18 cellular contexts compared by ENCODE assay signal in genomic region chr11:35994421-35994820, GRCh38. TPM values are rescaled to one million over a fixed set of nuclear protein-coding genes. Genes with fewer than 3 reads are reported as not detected.
DNase-seq lines count a peak whose midpoint lies in the region; ATAC-seq, FAIRE-seq and TF ChIP-seq lines count a peak whose summit lies in the region.
"Had no signal": no experiment of that assay in that cellular context is flagged by ENCODE, and none has a peak within 500 bp of the region (broad histone marks: within the 10 kb centered on the region; RNA-seq: fewer than 3 reads in every experiment).

No MANE protein-coding gene starts in this region.

- no peaks in the 10 kb centered on the region for H3K79me2 ChIP-seq in GM12878 (ENCODE audit: control insufficient read depth, insufficient read depth, low read length)

- H3K27ac Mint-ChIP-seq in activated CD4-positive, alpha-beta T cell treated with anti-CD3 and anti-CD28 coated beads, Interleukin-2, amount 10 ng/mL, durations not matched to agents 7 days and 5 days = no peak overlapping the region
- H3K27ac Mint-ChIP-seq in stimulated activated naive CD8-positive, alpha-beta T cell treated with anti-CD3 and anti-CD28 coated beads, Interleukin-15, amount 100 ng/mL, for 72 hours = no peak overlapping the region
- no peak overlapping the region for H3K27ac Mint-ChIP-seq in T-helper 2 cell treated with Interferon-gamma antibody and Interleukin-4, amounts not matched to agents 5 μg/mL and 100 μg/mL, for 36 hours
- H3K27ac Mint-ChIP-seq: B cell; CD4-positive, alpha-beta memory T cell; GM23338 had no signal

- H3K9me3 Mint-ChIP-seq in activated CD4-positive, alpha-beta T cell treated with anti-CD3 and anti-CD28 coated beads, Interleukin-2, amount 10 ng/mL, durations not matched to agents 7 days and 5 days = peaks cover 13% of the 10 kb centered on the region
- peaks cover 0 to 1% of the 10 kb centered on the region in 2 donors for H3K9me3 Mint-ChIP-seq in stimulated activated naive CD8-positive, alpha-beta T cell treated with anti-CD3 and anti-CD28 coated beads, Interleukin-15, amount 100 ng/mL, for 72 hours
- H3K9me3 Mint-ChIP-seq in T-helper 2 cell treated with Interferon-gamma antibody and Interleukin-4, amounts not matched to agents 5 μg/mL and 100 μg/mL, for 36 hours = peaks cover 19% of the 10 kb centered on the region

- H3K4me1 ChIP-seq in GM12878 (ENCODE audit: control insufficient read depth, insufficient read depth, low read length) = peaks cover 11% of the 10 kb centered on the region

- intact Hi-C loops in GM12878 (cut with micrococcal nuclease; ENCODE audit: unreplicated experiment) = no loop called here

- no peaks in the 10 kb centered on the region for H4K20me1 ChIP-seq in GM12878 (ENCODE audit: control insufficient read depth, insufficient read depth)

- H3K4me3 ChIP-seq in GM12878 = no peak overlapping the region
- H3K4me3 ChIP-seq: GM23338 had no signal

- no peak overlapping the region for H3K27ac ChIP-seq in GM12878 (ENCODE audit: control insufficient read depth, insufficient read depth)
- H3K27ac ChIP-seq: C4-2B had no signal

- peaks cover 41% of the 10 kb centered on the region for H3K27me3 Mint-ChIP-seq in activated CD4-positive, alpha-beta T cell treated with anti-CD3 and anti-CD28 coated beads, Interleukin-2, amount 10 ng/mL, durations not matched to agents 7 days and 5 days
- peaks cover 68% of the 10 kb centered on the region for H3K27me3 Mint-ChIP-seq in stimulated activated naive CD8-positive, alpha-beta T cell treated with anti-CD3 and anti-CD28 coated beads, Interleukin-15, amount 100 ng/mL, for 72 hours
- peaks cover 24% of the 10 kb centered on the region for H3K27me3 Mint-ChIP-seq in T-helper 2 cell treated with Interferon-gamma antibody and Interleukin-4, amounts not matched to agents 5 μg/mL and 100 μg/mL, for 36 hours (ENCODE audit: low read depth)

- WGBS in GM12878 (ENCODE audit: insufficient coverage, insufficient replicate concordance, low lambda C conversion rate, missing lambda C conversion rate) = 91% methylated on average over 2 of the region's 2 CpGs

- no peaks in the 10 kb centered on the region for H3K36me3 Mint-ChIP-seq in activated CD4-positive, alpha-beta T cell treated with anti-CD3 and anti-CD28 coated beads, Interleukin-2, amount 10 ng/mL, durations not matched to agents 7 days and 5 days (ENCODE audit: low read depth)
- H3K36me3 Mint-ChIP-seq in T-helper 2 cell treated with Interferon-gamma antibody and Interleukin-4, amounts not matched to agents 5 μg/mL and 100 μg/mL, for 36 hours (ENCODE audit: low read depth) = peaks cover 3% of the 10 kb centered on the region
- H3K36me3 Mint-ChIP-seq: CD4-positive, alpha-beta memory T cell had no signal

- H2AFZ ChIP-seq in GM12878 (ENCODE audit: control insufficient read depth, low read depth, low read length) = no peak overlapping the region
- H2AFZ ChIP-seq: GM23338 had no signal

- TF ChIP-seq RAD21 in GM12878 (IDR thresholded peaks at IDR 0.05; ENCODE audit: insufficient read depth, low read depth, low read length) = no peak

- no peak overlapping the region for H3K9ac ChIP-seq in GM12878 (ENCODE audit: control insufficient read depth, insufficient read depth, low read length)

- H3K4me3 Mint-ChIP-seq in activated CD4-positive, alpha-beta T cell treated with anti-CD3 and anti-CD28 coated beads, Interleukin-2, amount 10 ng/mL, durations not matched to agents 7 days and 5 days = no peak overlapping the region
- H3K4me3 Mint-ChIP-seq in stimulated activated naive CD8-positive, alpha-beta T cell treated with anti-CD3 and anti-CD28 coated beads, Interleukin-15, amount 100 ng/mL, for 72 hours = no peak overlapping the region
- H3K4me3 Mint-ChIP-seq in T-helper 2 cell treated with Interferon-gamma antibody and Interleukin-4, amounts not matched to agents 5 μg/mL and 100 μg/mL, for 36 hours = peak overlapping the region; percentile 20
- H3K4me3 Mint-ChIP-seq: B cell; CD4-positive, alpha-beta memory T cell; GM23338 had no signal

- peak; percentile 61 for ATAC-seq in stimulated activated naive CD8-positive, alpha-beta T cell treated with anti-CD3 and anti-CD28 coated beads, Interleukin-15, amount 100 ng/mL, for 72 hours
- no peak for ATAC-seq in stimulated activated naive CD8-positive, alpha-beta T cell treated with anti-CD3 and anti-CD28 coated beads, Interleukin-15, Interleukin-2, amounts not matched to agents 100 U/mL and 50 U/mL, for 24 hours
- ATAC-seq in GM12878 (peak; percentile 20), HG03565 (IDR thresholded peaks at IDR 0.05; ENCODE audit: unreplicated experiment) (no peak)
- ATAC-seq: GM23338 had no signal

- peaks cover 25% of the 10 kb centered on the region for H3K4me1 Mint-ChIP-seq in activated CD4-positive, alpha-beta T cell treated with anti-CD3 and anti-CD28 coated beads, Interleukin-2, amount 10 ng/mL, durations not matched to agents 7 days and 5 days
- H3K4me1 Mint-ChIP-seq in stimulated activated naive CD8-positive, alpha-beta T cell treated with anti-CD3 and anti-CD28 coated beads, Interleukin-15, amount 100 ng/mL, for 72 hours = peaks cover 14% of the 10 kb centered on the region
- H3K4me1 Mint-ChIP-seq in T-helper 2 cell treated with Interferon-gamma antibody and Interleukin-4, amounts not matched to agents 5 μg/mL and 100 μg/mL, for 36 hours (ENCODE audit: low read depth) = peaks cover 23% of the 10 kb centered on the region
- H3K4me1 Mint-ChIP-seq: B cell; CD4-positive, alpha-beta memory T cell had no signal

- BruUV-seq in GM12878 (replicated peaks; lab: Mats Ljungman, UMichigan) = no TSS peak

- POLR2A ChIA-PET in activated CD4-positive, alpha-beta T cell treated with anti-CD3 and anti-CD28 coated beads, Interleukin-2, amount 10 ng/mL, durations not matched to agents 7 days and 5 days (lab: Charles Lee) = no interaction called here
- POLR2A ChIA-PET in GM12878 (lab: Charles Lee) = interaction anchor here (1.4 kb wide), 1 partner anchor 25 kb away, joined by 3 read pairs; no protein-coding TSS in a partner anchor

- 0 out of 4 replicates have a peak, but pooled peaks have one; percentile 15 to 18 for TF ChIP-seq EP300 in GM12878 (IDR thresholded peaks at IDR 0.05; ENCODE audit: borderline replicate concordance in 1 of 2, control insufficient read depth in 1 of 2, low read depth in 2 of 2, low read length in 2 of 2)

- CTCF ChIA-PET in activated CD4-positive, alpha-beta T cell treated with anti-CD3 and anti-CD28 coated beads, Interleukin-2, amount 10 ng/mL, durations not matched to agents 7 days and 5 days (lab: Charles Lee) = no interaction called here
- CTCF ChIA-PET in GM12878 (lab: Yijun Ruan, JAX) = no interaction called here

- no peak for TF ChIP-seq CTCF in GM12878 (IDR thresholded peaks at IDR 0.05 in 2 of 3, conservative IDR thresholded peaks at IDR 0.05 in 1 of 3; ENCODE audit: control insufficient read depth in 2 of 3, extremely low read depth in 1 of 3, insufficient read depth in 1 of 3, low read depth in 3 of 3, low read length in 3 of 3)

- peak; percentile 49 for DNase-seq in activated CD4-positive, alpha-beta T cell treated with anti-CD3 and anti-CD28 coated beads, Interleukin-2, amount 10 ng/mL, durations not matched to agents 7 days and 5 days
- no peak for DNase-seq in activated CD4-positive, alpha-beta T cell treated with anti-CD3 and anti-CD28 coated beads for 1 hour
- peak; percentile 7 to 11 for DNase-seq in stimulated activated naive CD8-positive, alpha-beta T cell treated with anti-CD3 and anti-CD28 coated beads, Interleukin-15, amount 100 ng/mL, for 72 hours
- no peak for DNase-seq in stimulated activated naive CD8-positive, alpha-beta T cell treated with anti-CD3 and anti-CD28 coated beads, Interleukin-15, Interleukin-2, amounts not matched to agents 100 U/mL and 50 U/mL, for 24 hours
- peak; percentile 7 for DNase-seq in T-helper 2 cell treated with Interferon-gamma antibody and Interleukin-4, amounts not matched to agents 5 μg/mL and 100 μg/mL, for 36 hours (ENCODE audit: low spot score)
- DNase-seq in GM12878 (ENCODE audit: low read depth, low spot score) (no peak), NCI-H82 treated with DMSO at 0.1 percent for 48 hours (lab: John Stamatoyannopoulos, UW; ENCODE audit: unreplicated experiment) (no peak)
- DNase-seq: CD4-positive, alpha-beta memory T cell; DMS79; EL; H7 had no signal

- TF ChIP-seq POLR2A in GM12878 (IDR thresholded peaks at IDR 0.05; ENCODE audit: low read depth, low read length) = no peak

- in situ Hi-C loops in GM12878 (cut with MboI) = no loop called here

- no peaks in the 10 kb centered on the region for H3K27me3 ChIP-seq in GM12878 (replicated peaks in 1 of 2; ENCODE audit: control insufficient read depth in 2 of 2, insufficient read depth in 2 of 2, low read length in 1 of 2)

- no peak for FAIRE-seq in GM12878 (lab: Jason Lieb, UNC)
- FAIRE-seq: A204.1, G401.6, GM12892 had no signal

- no peaks in the 10 kb centered on the region for H3K36me3 ChIP-seq in GM12878 (ENCODE audit: control insufficient read depth in 2 of 2, insufficient read depth in 2 of 2, low read length in 1 of 2)

- no peak overlapping the region for H3K4me2 ChIP-seq in GM12878 (ENCODE audit: control insufficient read depth, insufficient read depth)
- H3K4me2 ChIP-seq: GM23338 had no signal

- SMC1A ChIA-PET in GM12878 (lab: Charles Lee; ENCODE audit: uncharacterized antibody, unreplicated experiment) = interaction anchor here (4.4 kb wide), 1 partner anchor 15 kb away, joined by 32 read pairs; no protein-coding TSS in a partner anchor

- RAD21 ChIA-PET in GM12878 (lab: Charles Lee; ENCODE audit: unreplicated experiment) = interaction anchor here (2.3 kb wide), 1 partner anchor 16 kb away, joined by 6 read pairs; no protein-coding TSS in a partner anchor

- peaks cover 1% of the 10 kb centered on the region; the same call in 2 of the 3 replicates for H3K9me3 ChIP-seq in GM12878 (replicated peaks; ENCODE audit: control insufficient read depth, insufficient read depth, low read length)

RNA-seq across cellular contexts. Expression of gene LDLRAD3, which starts 50.6 kb away (rescaled TPM):
- under 1 TPM in 1 of 2 experiments, not detected in 1; 0.07 TPM for total RNA-seq in activated CD4-positive, alpha-beta T cell treated with anti-CD3 and anti-CD28 coated beads, Interleukin-2, amount 10 ng/mL, durations not matched to agents 7 days and 5 days
- 23.5 and 23.7 TPM in 2 replicates for total RNA-seq in GM12878 (2013; cell fraction: nucleolus; rRNA removed)
- total RNA-seq in GM12878 (2014; rRNA removed) (8.8 and 9.3 TPM in 2 replicates), GM12878 (2014; rRNA removed; fragmentation: Illumina TruSeq; extraction: Trizol) (7.9 and 8.0 TPM in 2 replicates), GM12878 (2021) (15.4 and 16.5 TPM in 2 replicates)
- polyA plus RNA-seq in GM12878 (2011; ENCODE audit: low read depth) = 0.22 TPM
- polyA plus RNA-seq in GM12878 (2011; rRNA removed) (1.3 and 2.7 TPM in 2 replicates), GM12878 (2014; fragmentation: Illumina TruSeq; extraction: Trizol) (14.3 and 17.2 TPM in 2 replicates), GM12878 (2014; fragmentation: Nextera tagmentation; extraction: Ambion mirVana) (1 to 10 TPM; 2.5 to 3.1 TPM), GM12878 (2014; rRNA removed) (12.0 and 14.1 TPM in 2 replicates), GM12878 (2016; fragmentation: Nextera tagmentation; extraction: Ambion mirVana) (10 to 100 TPM; 13.0 to 14.5 TPM)
- polyA plus RNA-seq in GM12878 (2011; cell fraction: cytosol; rRNA removed) = 2.6 TPM in 2 replicates
- polyA plus RNA-seq in GM12878 (2011; cell fraction: nucleus; rRNA removed) = 1.9 and 2.9 TPM in 2 replicates
- 0.65 and 0.80 TPM in 2 replicates for polyA plus RNA-seq in GM12878 (2012)
- 1.8 and 3.3 TPM in 2 replicates for polyA minus RNA-seq in GM12878 (2011; rRNA and poly(A)+ RNA removed)
- 2.5 and 4.4 TPM in 2 replicates for polyA minus RNA-seq in GM12878 (2011; cell fraction: cytosol; rRNA and poly(A)+ RNA removed)
- polyA minus RNA-seq in GM12878 (2011; cell fraction: nucleus; rRNA and poly(A)+ RNA removed) = 1.5 and 2.6 TPM in 2 replicates
- total RNA-seq: B cell; CD4-positive, alpha-beta memory T cell had no signal
- polyA plus RNA-seq: CD4-positive, alpha-beta memory T cell had no signal

Comparison
In these comparisons a context has a peak if more than half of its experiments do, and no peak if none do; other contexts are left out.
1. DNase-seq: peak in activated CD4-positive, alpha-beta T cell treated with anti-CD3 and anti-CD28 coated beads, Interleukin-2, amount 10 ng/mL, durations not matched to agents 7 days and 5 days (single experiment), stimulated activated naive CD8-positive, alpha-beta T cell treated with anti-CD3 and anti-CD28 coated beads, Interleukin-15, amount 100 ng/mL, for 72 hours (2 of 2) and T-helper 2 cell treated with Interferon-gamma antibody and Interleukin-4, amounts not matched to agents 5 μg/mL and 100 μg/mL, for 36 hours (single experiment); none in activated CD4-positive, alpha-beta T cell treated with anti-CD3 and anti-CD28 coated beads for 1 hour (single experiment), stimulated activated naive CD8-positive, alpha-beta T cell treated with anti-CD3 and anti-CD28 coated beads, Interleukin-15, Interleukin-2, amounts not matched to agents 100 U/mL and 50 U/mL, for 24 hours (single experiment), GM12878 (single experiment) and NCI-H82 treated with DMSO at 0.1 percent for 48 hours (single experiment).
2. ATAC-seq: peak in stimulated activated naive CD8-positive, alpha-beta T cell treated with anti-CD3 and anti-CD28 coated beads, Interleukin-15, amount 100 ng/mL, for 72 hours (single experiment) and GM12878 (single experiment); none in stimulated activated naive CD8-positive, alpha-beta T cell treated with anti-CD3 and anti-CD28 coated beads, Interleukin-15, Interleukin-2, amounts not matched to agents 100 U/mL and 50 U/mL, for 24 hours (single experiment) and HG03565 (single experiment).
3. RNA of gene LDLRAD3, which starts 50.6 kb away (total RNA-seq): 7.9 to 23.7 TPM in GM12878; 0.07 TPM in activated CD4-positive, alpha-beta T cell treated with anti-CD3 and anti-CD28 coated beads, Interleukin-2, amount 10 ng/mL, durations not matched to agents 7 days and 5 days; every median in the first group is over 4 times any median in the second.